ENCODE assay signal across 2 cellular contexts in genomic region chr10:9096288-9096687, GRCh38.
TF ChIP-seq lines count a peak whose summit lies in the region.

No MANE protein-coding gene starts in this region.

TF ChIP-seq in GM23338, 12 proteins besides CTCF, POLR2A, EP300 and RAD21 (continued from another document):
- TF ChIP-seq ZNF331 (CRISPR knock-in tag; IDR thresholded peaks at IDR 0.05; ENCODE audit: low read depth): no peak
- TF ChIP-seq, protein P1, sequence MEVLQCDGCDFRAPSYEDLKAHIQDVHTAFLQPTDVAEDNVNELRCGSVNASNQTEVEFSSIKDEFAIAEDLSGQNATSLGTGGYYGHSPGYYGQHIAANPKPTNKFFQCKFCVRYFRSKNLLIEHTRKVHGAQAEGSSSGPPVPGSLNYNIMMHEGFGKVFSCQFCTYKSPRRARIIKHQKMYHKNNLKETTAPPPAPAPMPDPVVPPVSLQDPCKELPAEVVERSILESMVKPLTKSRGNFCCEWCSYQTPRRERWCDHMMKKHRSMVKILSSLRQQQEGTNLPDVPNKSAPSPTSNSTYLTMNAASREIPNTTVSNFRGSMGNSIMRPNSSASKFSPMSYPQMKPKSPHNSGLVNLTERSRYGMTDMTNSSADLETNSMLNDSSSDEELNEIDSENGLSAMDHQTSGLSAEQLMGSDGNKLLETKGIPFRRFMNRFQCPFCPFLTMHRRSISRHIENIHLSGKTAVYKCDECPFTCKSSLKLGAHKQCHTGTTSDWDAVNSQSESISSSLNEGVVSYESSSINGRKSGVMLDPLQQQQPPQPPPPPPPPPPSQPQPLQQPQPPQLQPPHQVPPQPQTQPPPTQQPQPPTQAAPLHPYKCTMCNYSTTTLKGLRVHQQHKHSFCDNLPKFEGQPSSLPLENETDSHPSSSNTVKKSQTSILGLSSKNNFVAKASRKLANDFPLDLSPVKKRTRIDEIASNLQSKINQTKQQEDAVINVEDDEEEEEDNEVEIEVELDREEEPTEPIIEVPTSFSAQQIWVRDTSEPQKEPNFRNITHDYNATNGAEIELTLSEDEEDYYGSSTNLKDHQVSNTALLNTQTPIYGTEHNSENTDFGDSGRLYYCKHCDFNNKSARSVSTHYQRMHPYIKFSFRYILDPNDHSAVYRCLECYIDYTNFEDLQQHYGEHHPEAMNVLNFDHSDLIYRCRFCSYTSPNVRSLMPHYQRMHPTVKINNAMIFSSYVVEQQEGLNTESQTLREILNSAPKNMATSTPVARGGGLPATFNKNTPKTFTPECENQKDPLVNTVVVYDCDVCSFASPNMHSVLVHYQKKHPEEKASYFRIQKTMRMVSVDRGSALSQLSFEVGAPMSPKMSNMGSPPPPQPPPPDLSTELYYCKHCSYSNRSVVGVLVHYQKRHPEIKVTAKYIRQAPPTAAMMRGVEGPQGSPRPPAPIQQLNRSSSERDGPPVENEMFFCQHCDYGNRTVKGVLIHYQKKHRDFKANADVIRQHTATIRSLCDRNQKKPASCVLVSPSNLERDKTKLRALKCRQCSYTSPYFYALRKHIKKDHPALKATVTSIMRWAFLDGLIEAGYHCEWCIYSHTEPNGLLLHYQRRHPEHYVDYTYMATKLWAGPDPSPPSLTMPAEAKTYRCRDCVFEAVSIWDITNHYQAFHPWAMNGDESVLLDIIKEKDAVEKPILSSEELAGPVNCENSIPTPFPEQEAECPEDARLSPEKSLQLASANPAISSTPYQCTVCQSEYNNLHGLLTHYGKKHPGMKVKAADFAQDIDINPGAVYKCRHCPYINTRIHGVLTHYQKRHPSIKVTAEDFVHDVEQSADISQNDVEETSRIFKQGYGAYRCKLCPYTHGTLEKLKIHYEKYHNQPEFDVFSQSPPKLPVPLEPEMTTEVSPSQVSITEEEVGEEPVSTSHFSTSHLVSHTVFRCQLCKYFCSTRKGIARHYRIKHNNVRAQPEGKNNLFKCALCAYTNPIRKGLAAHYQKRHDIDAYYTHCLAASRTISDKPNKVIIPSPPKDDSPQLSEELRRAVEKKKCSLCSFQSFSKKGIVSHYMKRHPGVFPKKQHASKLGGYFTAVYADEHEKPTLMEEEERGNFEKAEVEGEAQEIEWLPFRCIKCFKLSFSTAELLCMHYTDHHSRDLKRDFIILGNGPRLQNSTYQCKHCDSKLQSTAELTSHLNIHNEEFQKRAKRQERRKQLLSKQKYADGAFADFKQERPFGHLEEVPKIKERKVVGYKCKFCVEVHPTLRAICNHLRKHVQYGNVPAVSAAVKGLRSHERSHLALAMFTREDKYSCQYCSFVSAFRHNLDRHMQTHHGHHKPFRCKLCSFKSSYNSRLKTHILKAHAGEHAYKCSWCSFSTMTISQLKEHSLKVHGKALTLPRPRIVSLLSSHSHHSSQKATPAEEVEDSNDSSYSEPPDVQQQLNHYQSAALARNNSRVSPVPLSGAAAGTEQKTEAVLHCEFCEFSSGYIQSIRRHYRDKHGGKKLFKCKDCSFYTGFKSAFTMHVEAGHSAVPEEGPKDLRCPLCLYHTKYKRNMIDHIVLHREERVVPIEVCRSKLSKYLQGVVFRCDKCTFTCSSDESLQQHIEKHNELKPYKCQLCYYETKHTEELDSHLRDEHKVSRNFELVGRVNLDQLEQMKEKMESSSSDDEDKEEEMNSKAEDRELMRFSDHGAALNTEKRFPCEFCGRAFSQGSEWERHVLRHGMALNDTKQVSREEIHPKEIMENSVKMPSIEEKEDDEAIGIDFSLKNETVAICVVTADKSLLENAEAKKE (CRISPR knock-in tag; IDR thresholded peaks at IDR 0.05): no peak
- TF ChIP-seq POLR2AphosphoS5 (IDR thresholded peaks at IDR 0.05; ENCODE audit: low read depth): no peak
- no peak for TF ChIP-seq NANOG (IDR thresholded peaks at IDR 0.05; ENCODE audit: borderline replicate concordance)
- TF ChIP-seq REST (IDR thresholded peaks at IDR 0.05; ENCODE audit: unreplicated experiment): no peak
- TF ChIP-seq EZH2phosphoT487 (IDR thresholded peaks at IDR 0.05; ENCODE audit: unreplicated experiment): no peak
- TF ChIP-seq EZH2 (IDR thresholded peaks at IDR 0.05; ENCODE audit: low read depth, unreplicated experiment): no peak
- no peak for TF ChIP-seq ETS1 (IDR thresholded peaks at IDR 0.05)
- no peak for TF ChIP-seq STAT1 (IDR thresholded peaks at IDR 0.05; ENCODE audit: unreplicated experiment)

TF ChIP-seq in HepG2, 621 proteins besides CTCF, POLR2A, EP300 and RAD21 (continued from another document):
- TF ChIP-seq GABPA (IDR thresholded peaks at IDR 0.05; ENCODE audit: low read depth, low read length): no peak
- no peak for TF ChIP-seq GABPA (CRISPR knock-in tag; IDR thresholded peaks at IDR 0.05; ENCODE audit: low read depth)
- TF ChIP-seq, protein P2, sequence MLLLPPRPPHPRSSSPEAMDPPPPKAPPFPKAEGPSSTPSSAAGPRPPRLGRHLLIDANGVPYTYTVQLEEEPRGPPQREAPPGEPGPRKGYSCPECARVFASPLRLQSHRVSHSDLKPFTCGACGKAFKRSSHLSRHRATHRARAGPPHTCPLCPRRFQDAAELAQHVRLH (CRISPR knock-in tag; IDR thresholded peaks at IDR 0.05; ENCODE audit: borderline replicate concordance, low read depth): no peak
- no peak for TF ChIP-seq ADNP (CRISPR knock-in tag; IDR thresholded peaks at IDR 0.05)
- TF ChIP-seq ZNF235 (CRISPR knock-in tag; IDR thresholded peaks at IDR 0.05; ENCODE audit: borderline replicate concordance): no peak
- TF ChIP-seq JUNB (CRISPR knock-in tag; IDR thresholded peaks at IDR 0.05; ENCODE audit: borderline replicate concordance): no peak
- TF ChIP-seq CCDC6 (CRISPR knock-in tag; IDR thresholded peaks at IDR 0.05): no peak
- no peak for TF ChIP-seq ZNF460 (CRISPR knock-in tag; IDR thresholded peaks at IDR 0.05; ENCODE audit: borderline replicate concordance)
- TF ChIP-seq, protein P3, sequence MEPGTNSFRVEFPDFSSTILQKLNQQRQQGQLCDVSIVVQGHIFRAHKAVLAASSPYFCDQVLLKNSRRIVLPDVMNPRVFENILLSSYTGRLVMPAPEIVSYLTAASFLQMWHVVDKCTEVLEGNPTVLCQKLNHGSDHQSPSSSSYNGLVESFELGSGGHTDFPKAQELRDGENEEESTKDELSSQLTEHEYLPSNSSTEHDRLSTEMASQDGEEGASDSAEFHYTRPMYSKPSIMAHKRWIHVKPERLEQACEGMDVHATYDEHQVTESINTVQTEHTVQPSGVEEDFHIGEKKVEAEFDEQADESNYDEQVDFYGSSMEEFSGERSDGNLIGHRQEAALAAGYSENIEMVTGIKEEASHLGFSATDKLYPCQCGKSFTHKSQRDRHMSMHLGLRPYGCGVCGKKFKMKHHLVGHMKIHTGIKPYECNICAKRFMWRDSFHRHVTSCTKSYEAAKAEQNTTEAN (CRISPR knock-in tag; conservative IDR thresholded peaks at IDR 0.05): no peak
- no peak for TF ChIP-seq JUN (CRISPR knock-in tag; IDR thresholded peaks at IDR 0.05)
- TF ChIP-seq HDAC1 (CRISPR knock-in tag; IDR thresholded peaks at IDR 0.05): no peak
- TF ChIP-seq SRY (CRISPR knock-in tag; IDR thresholded peaks at IDR 0.05): no peak
- TF ChIP-seq ZNF343 (CRISPR knock-in tag; IDR thresholded peaks at IDR 0.05): no peak
- no peak for TF ChIP-seq NR2F2 (IDR thresholded peaks at IDR 0.05; ENCODE audit: borderline replicate concordance, low read depth)
- TF ChIP-seq ZHX2 (IDR thresholded peaks at IDR 0.05; ENCODE audit: low read depth): no peak
- no peak for TF ChIP-seq ZHX2 (CRISPR knock-in tag; IDR thresholded peaks at IDR 0.05; ENCODE audit: borderline replicate concordance)
- no peak for TF ChIP-seq SMAD9 (CRISPR knock-in tag; IDR thresholded peaks at IDR 0.05)
